Comparison of ENCODE assay signal across 1 cellular context in genomic region chr1:167563579-167564246, GRCh38.
TF ChIP-seq lines count a peak whose summit lies in the region.

No MANE protein-coding gene starts in this region.

TF ChIP-seq in HepG2, 621 proteins besides CTCF, POLR2A, EP300 and RAD21:
- TF ChIP-seq KMT2A (CRISPR knock-in tag; IDR thresholded peaks at IDR 0.05) = no peak
- no peak for TF ChIP-seq DMTF1 (CRISPR knock-in tag; IDR thresholded peaks at IDR 0.05)
- TF ChIP-seq, protein P1, sequence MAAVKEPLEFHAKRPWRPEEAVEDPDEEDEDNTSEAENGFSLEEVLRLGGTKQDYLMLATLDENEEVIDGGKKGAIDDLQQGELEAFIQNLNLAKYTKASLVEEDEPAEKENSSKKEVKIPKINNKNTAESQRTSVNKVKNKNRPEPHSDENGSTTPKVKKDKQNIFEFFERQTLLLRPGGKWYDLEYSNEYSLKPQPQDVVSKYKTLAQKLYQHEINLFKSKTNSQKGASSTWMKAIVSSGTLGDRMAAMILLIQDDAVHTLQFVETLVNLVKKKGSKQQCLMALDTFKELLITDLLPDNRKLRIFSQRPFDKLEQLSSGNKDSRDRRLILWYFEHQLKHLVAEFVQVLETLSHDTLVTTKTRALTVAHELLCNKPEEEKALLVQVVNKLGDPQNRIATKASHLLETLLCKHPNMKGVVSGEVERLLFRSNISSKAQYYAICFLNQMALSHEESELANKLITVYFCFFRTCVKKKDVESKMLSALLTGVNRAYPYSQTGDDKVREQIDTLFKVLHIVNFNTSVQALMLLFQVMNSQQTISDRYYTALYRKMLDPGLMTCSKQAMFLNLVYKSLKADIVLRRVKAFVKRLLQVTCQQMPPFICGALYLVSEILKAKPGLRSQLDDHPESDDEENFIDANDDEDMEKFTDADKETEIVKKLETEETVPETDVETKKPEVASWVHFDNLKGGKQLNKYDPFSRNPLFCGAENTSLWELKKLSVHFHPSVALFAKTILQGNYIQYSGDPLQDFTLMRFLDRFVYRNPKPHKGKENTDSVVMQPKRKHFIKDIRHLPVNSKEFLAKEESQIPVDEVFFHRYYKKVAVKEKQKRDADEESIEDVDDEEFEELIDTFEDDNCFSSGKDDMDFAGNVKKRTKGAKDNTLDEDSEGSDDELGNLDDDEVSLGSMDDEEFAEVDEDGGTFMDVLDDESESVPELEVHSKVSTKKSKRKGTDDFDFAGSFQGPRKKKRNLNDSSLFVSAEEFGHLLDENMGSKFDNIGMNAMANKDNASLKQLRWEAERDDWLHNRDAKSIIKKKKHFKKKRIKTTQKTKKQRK (IDR thresholded peaks at IDR 0.05; ENCODE audit: low read length) = no peak
- TF ChIP-seq CHD4 (IDR thresholded peaks at IDR 0.05; ENCODE audit: borderline replicate concordance, low read length) = no peak
- TF ChIP-seq TOE1 (CRISPR knock-in tag; IDR thresholded peaks at IDR 0.05) = no peak
- TF ChIP-seq, protein P2, sequence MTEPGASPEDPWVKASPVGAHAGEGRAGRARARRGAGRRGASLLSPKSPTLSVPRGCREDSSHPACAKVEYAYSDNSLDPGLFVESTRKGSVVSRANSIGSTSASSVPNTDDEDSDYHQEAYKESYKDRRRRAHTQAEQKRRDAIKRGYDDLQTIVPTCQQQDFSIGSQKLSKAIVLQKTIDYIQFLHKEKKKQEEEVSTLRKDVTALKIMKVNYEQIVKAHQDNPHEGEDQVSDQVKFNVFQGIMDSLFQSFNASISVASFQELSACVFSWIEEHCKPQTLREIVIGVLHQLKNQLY (CRISPR knock-in tag; IDR thresholded peaks at IDR 0.05) = no peak
- TF ChIP-seq SMAD1 (CRISPR knock-in tag; IDR thresholded peaks at IDR 0.05; ENCODE audit: borderline replicate concordance, low read depth) = no peak
- TF ChIP-seq STAT6 (CRISPR knock-in tag; IDR thresholded peaks at IDR 0.05; ENCODE audit: borderline replicate concordance) = no peak
- no peak for TF ChIP-seq ZKSCAN1 (IDR thresholded peaks at IDR 0.05; ENCODE audit: low read length)
- TF ChIP-seq YY1 (IDR thresholded peaks at IDR 0.05; ENCODE audit: insufficient read depth, insufficient replicate concordance, low read depth, low read length) = no peak
- TF ChIP-seq NFKB2 (CRISPR knock-in tag; IDR thresholded peaks at IDR 0.05; ENCODE audit: borderline replicate concordance) = no peak
- TF ChIP-seq HNRNPUL1 (IDR thresholded peaks at IDR 0.05; ENCODE audit: low read depth, low read length) = no peak
- no peak for TF ChIP-seq ZNF766 (CRISPR knock-in tag; IDR thresholded peaks at IDR 0.05; ENCODE audit: borderline replicate concordance)
- TF ChIP-seq, protein P3, sequence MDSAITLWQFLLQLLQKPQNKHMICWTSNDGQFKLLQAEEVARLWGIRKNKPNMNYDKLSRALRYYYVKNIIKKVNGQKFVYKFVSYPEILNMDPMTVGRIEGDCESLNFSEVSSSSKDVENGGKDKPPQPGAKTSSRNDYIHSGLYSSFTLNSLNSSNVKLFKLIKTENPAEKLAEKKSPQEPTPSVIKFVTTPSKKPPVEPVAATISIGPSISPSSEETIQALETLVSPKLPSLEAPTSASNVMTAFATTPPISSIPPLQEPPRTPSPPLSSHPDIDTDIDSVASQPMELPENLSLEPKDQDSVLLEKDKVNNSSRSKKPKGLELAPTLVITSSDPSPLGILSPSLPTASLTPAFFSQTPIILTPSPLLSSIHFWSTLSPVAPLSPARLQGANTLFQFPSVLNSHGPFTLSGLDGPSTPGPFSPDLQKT (CRISPR knock-in tag; IDR thresholded peaks at IDR 0.05; ENCODE audit: borderline replicate concordance) = no peak
- no peak for TF ChIP-seq HNF1B (CRISPR knock-in tag; IDR thresholded peaks at IDR 0.05)
- TF ChIP-seq SMAD3 (CRISPR knock-in tag; IDR thresholded peaks at IDR 0.05) = no peak
- no peak for TF ChIP-seq ZNF75D (CRISPR knock-in tag; IDR thresholded peaks at IDR 0.05; ENCODE audit: borderline replicate concordance)
- no peak for TF ChIP-seq NFIC (IDR thresholded peaks at IDR 0.05; ENCODE audit: low read length)
- no peak for TF ChIP-seq ZNF615 (CRISPR knock-in tag; IDR thresholded peaks at IDR 0.05; ENCODE audit: borderline replicate concordance)
- TF ChIP-seq, protein P4, sequence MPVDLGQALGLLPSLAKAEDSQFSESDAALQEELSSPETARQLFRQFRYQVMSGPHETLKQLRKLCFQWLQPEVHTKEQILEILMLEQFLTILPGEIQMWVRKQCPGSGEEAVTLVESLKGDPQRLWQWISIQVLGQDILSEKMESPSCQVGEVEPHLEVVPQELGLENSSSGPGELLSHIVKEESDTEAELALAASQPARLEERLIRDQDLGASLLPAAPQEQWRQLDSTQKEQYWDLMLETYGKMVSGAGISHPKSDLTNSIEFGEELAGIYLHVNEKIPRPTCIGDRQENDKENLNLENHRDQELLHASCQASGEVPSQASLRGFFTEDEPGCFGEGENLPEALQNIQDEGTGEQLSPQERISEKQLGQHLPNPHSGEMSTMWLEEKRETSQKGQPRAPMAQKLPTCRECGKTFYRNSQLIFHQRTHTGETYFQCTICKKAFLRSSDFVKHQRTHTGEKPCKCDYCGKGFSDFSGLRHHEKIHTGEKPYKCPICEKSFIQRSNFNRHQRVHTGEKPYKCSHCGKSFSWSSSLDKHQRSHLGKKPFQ (CRISPR knock-in tag; IDR thresholded peaks at IDR 0.05; ENCODE audit: insufficient replicate concordance) = no peak
